1 cellular context compared by ENCODE assay signal in the genomic region with DNA sequence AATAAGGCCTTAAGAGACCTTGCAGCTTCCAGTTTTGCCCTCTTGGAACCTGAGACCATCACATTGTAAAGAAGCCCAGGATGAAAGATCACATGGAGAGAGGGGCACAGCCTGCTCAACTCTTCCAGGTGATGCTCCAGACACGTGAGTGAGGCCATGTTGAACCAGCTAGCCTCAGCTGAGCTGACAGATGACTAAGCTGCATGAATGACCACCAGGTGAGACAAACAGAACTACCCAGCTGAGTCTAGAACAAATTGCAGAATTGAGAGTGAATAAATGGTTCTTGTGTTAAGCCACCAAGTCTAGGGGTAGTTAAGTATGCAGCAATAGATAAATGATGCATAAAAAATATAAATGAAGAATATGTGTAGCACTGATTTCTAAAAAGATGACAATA.
TF ChIP-seq lines count a peak whose summit lies in the region.

No MANE protein-coding gene starts in this region.

TF ChIP-seq in GM12878, 131 proteins besides CTCF, POLR2A, EP300 and RAD21:
- TF ChIP-seq CBX5 (IDR thresholded peaks at IDR 0.05; ENCODE audit: low read depth): no peak
- TF ChIP-seq, protein P1, sequence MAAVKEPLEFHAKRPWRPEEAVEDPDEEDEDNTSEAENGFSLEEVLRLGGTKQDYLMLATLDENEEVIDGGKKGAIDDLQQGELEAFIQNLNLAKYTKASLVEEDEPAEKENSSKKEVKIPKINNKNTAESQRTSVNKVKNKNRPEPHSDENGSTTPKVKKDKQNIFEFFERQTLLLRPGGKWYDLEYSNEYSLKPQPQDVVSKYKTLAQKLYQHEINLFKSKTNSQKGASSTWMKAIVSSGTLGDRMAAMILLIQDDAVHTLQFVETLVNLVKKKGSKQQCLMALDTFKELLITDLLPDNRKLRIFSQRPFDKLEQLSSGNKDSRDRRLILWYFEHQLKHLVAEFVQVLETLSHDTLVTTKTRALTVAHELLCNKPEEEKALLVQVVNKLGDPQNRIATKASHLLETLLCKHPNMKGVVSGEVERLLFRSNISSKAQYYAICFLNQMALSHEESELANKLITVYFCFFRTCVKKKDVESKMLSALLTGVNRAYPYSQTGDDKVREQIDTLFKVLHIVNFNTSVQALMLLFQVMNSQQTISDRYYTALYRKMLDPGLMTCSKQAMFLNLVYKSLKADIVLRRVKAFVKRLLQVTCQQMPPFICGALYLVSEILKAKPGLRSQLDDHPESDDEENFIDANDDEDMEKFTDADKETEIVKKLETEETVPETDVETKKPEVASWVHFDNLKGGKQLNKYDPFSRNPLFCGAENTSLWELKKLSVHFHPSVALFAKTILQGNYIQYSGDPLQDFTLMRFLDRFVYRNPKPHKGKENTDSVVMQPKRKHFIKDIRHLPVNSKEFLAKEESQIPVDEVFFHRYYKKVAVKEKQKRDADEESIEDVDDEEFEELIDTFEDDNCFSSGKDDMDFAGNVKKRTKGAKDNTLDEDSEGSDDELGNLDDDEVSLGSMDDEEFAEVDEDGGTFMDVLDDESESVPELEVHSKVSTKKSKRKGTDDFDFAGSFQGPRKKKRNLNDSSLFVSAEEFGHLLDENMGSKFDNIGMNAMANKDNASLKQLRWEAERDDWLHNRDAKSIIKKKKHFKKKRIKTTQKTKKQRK (IDR thresholded peaks at IDR 0.05; ENCODE audit: low read depth, low read length): no peak
- TF ChIP-seq USF1 (IDR thresholded peaks at IDR 0.05; ENCODE audit: borderline replicate concordance, extremely low read length, insufficient read depth, low read depth, low read length): no peak
- no peak for TF ChIP-seq MYB (IDR thresholded peaks at IDR 0.05; ENCODE audit: borderline replicate concordance, low read depth, low read length)
- no peak for TF ChIP-seq YBX1 (IDR thresholded peaks at IDR 0.05)
- no peak for TF ChIP-seq HDGF (IDR thresholded peaks at IDR 0.05)
- TF ChIP-seq, protein P2, sequence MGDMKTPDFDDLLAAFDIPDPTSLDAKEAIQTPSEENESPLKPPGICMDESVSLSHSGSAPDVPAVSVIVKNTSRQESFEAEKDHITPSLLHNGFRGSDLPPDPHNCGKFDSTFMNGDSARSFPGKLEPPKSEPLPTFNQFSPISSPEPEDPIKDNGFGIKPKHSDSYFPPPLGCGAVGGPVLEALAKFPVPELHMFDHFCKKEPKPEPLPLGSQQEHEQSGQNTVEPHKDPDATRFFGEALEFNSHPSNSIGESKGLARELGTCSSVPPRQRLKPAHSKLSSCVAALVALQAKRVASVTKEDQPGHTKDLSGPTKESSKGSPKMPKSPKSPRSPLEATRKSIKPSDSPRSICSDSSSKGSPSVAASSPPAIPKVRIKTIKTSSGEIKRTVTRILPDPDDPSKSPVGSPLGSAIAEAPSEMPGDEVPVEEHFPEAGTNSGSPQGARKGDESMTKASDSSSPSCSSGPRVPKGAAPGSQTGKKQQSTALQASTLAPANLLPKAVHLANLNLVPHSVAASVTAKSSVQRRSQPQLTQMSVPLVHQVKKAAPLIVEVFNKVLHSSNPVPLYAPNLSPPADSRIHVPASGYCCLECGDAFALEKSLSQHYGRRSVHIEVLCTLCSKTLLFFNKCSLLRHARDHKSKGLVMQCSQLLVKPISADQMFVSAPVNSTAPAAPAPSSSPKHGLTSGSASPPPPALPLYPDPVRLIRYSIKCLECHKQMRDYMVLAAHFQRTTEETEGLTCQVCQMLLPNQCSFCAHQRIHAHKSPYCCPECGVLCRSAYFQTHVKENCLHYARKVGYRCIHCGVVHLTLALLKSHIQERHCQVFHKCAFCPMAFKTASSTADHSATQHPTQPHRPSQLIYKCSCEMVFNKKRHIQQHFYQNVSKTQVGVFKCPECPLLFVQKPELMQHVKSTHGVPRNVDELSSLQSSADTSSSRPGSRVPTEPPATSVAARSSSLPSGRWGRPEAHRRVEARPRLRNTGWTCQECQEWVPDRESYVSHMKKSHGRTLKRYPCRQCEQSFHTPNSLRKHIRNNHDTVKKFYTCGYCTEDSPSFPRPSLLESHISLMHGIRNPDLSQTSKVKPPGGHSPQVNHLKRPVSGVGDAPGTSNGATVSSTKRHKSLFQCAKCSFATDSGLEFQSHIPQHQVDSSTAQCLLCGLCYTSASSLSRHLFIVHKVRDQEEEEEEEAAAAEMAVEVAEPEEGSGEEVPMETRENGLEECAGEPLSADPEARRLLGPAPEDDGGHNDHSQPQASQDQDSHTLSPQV (IDR thresholded peaks at IDR 0.05): no peak
- no peak for TF ChIP-seq JUND (IDR thresholded peaks at IDR 0.05; ENCODE audit: low read depth, low read length)
- TF ChIP-seq, protein P3, sequence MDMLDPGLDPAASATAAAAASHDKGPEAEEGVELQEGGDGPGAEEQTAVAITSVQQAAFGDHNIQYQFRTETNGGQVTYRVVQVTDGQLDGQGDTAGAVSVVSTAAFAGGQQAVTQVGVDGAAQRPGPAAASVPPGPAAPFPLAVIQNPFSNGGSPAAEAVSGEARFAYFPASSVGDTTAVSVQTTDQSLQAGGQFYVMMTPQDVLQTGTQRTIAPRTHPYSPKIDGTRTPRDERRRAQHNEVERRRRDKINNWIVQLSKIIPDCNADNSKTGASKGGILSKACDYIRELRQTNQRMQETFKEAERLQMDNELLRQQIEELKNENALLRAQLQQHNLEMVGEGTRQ (IDR thresholded peaks at IDR 0.05; ENCODE audit: borderline replicate concordance, low read depth, low read length): no peak
- no peak for TF ChIP-seq BRCA1 (IDR thresholded peaks at IDR 0.05; ENCODE audit: low read depth, low read length)
- TF ChIP-seq BHLHE40 (IDR thresholded peaks at IDR 0.05; ENCODE audit: borderline replicate concordance in 1 of 2, low read depth in 2 of 2, low read length in 1 of 2): peak; percentile 29 to 66; a peak in 2 of 4 replicates
- 0 out of 2 replicates have a peak, but pooled peaks have one; percentile 41 for TF ChIP-seq ZNF24 (IDR thresholded peaks at IDR 0.05)
- TF ChIP-seq, protein P4, sequence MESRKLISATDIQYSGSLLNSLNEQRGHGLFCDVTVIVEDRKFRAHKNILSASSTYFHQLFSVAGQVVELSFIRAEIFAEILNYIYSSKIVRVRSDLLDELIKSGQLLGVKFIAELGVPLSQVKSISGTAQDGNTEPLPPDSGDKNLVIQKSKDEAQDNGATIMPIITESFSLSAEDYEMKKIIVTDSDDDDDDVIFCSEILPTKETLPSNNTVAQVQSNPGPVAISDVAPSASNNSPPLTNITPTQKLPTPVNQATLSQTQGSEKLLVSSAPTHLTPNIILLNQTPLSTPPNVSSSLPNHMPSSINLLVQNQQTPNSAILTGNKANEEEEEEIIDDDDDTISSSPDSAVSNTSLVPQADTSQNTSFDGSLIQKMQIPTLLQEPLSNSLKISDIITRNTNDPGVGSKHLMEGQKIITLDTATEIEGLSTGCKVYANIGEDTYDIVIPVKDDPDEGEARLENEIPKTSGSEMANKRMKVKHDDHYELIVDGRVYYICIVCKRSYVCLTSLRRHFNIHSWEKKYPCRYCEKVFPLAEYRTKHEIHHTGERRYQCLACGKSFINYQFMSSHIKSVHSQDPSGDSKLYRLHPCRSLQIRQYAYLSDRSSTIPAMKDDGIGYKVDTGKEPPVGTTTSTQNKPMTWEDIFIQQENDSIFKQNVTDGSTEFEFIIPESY (IDR thresholded peaks at IDR 0.05): no peak
- TF ChIP-seq RFX5 (IDR thresholded peaks at IDR 0.05; ENCODE audit: low read depth, low read length): no peak
- TF ChIP-seq GATAD2B (conservative IDR thresholded peaks at IDR 0.05; ENCODE audit: low read depth): no peak
- TF ChIP-seq ZNF384 (IDR thresholded peaks at IDR 0.05; ENCODE audit: borderline replicate concordance, low read depth, low read length): no peak
- no peak for TF ChIP-seq LARP7 (IDR thresholded peaks at IDR 0.05)
- no peak for TF ChIP-seq ESRRA (IDR thresholded peaks at IDR 0.05; ENCODE audit: low read length)
- no peak for TF ChIP-seq TBL1XR1 (IDR thresholded peaks at IDR 0.05; ENCODE audit: low read depth, low read length)
- no peak for TF ChIP-seq BCL11A (IDR thresholded peaks at IDR 0.05; ENCODE audit: low read depth, low read length)
- TF ChIP-seq RB1 (IDR thresholded peaks at IDR 0.05; ENCODE audit: borderline replicate concordance): no peak
- TF ChIP-seq ZNF622 (IDR thresholded peaks at IDR 0.05): no peak
- no peak for TF ChIP-seq NKRF (conservative IDR thresholded peaks at IDR 0.05)
- peak; percentile 19; the same call in 1 of the 2 replicates for TF ChIP-seq SPI1 (IDR thresholded peaks at IDR 0.05; ENCODE audit: borderline replicate concordance, insufficient read depth, low read depth, low read length)
